In the genomic region with DNA sequence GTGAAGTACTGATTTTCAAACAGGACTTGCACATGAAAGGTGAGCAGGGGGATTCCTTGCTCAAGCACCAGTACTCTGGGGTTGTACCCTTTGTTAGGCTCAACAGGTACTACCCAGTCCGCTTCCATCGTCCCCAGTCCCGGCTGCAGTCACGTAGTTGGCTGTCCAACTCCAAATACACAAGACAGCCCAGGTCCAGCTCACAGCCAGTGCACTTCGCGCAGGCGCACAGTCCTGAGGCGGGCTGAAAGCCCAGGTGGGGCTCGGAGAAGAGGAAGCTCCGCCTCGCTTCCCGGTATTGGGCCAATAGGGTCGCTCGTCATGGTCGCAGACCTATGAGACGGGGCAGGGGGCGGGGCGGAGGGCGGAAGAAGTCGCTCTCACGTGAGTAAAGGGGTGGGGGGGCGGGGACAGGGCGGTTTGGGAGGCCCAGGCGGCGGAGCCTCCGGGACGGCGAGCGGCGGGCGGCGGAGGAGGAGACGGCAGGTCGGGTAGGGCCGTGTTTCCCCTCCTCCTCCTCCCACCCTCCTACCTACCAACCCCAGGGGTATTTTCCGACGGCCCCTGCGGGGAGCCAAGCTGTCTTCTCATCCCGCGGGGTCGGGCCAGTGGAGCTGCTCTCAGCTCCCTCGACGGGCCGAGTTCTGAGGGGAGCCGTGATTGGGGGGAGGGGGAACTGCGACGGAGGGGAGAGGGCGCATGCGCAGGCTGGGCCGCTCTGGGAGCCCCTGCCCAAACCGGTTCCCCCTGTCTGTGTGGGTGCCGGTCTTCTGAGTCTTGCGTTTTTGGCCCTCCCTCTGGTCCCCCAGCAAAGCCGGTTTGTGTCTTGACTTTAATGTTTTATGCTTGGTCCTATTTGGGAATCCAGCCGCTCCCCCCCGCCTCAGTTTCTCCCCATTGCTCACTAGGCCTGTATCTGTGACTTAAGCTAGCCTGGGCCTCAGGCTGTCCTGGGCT, we compare ENCODE assay signal across 9 cellular contexts. TPM values are rescaled to one million over a fixed set of nuclear protein-coding genes. Genes with fewer than 3 reads are reported as not detected.
DNase-seq lines count a peak whose midpoint lies in the region; ATAC-seq, FAIRE-seq and TF ChIP-seq lines count a peak whose summit lies in the region.
"Had no signal": no experiment of that assay in that cellular context is flagged by ENCODE, and none has a peak within 500 bp of the region (broad histone marks: within the 10 kb centered on the region; RNA-seq: fewer than 3 reads in every experiment).

Gene RABGAP1, plus strand, starts transcription at position 418 of the 957 bp plus-strand sequence. CDS start 16,040 bp downstream, outside the sequence.

- H3K9me3 ChIP-seq in kidney (ENCODE audit: control insufficient read depth in 1 of 2, low read length in 2 of 2): no peaks in the 10 kb centered on the region

- H3K4me3 ChIP-seq in AG10803 (ENCODE audit: low read length) (peak within 1 kb of the TSS; percentile 76), kidney (ENCODE audit: low read length in 2 of 2) (peak within 1 kb of the TSS; percentile 76 to 95)

- peaks cover 4 to 11% of the 10 kb centered on the region in 2 donors for H3K36me3 ChIP-seq in kidney (ENCODE audit: control insufficient read depth in 1 of 2, insufficient read depth in 2 of 2, low read length in 2 of 2)

- no peak for TF ChIP-seq CTCF in AG10803 (conservative IDR thresholded peaks at IDR 0.05; ENCODE audit: low read length)
- no peak for TF ChIP-seq CTCF in kidney (IDR thresholded peaks at IDR 0.05; ENCODE audit: borderline replicate concordance, extremely low read depth, insufficient read depth)

- peaks cover 5 to 14% of the 10 kb centered on the region in 2 donors for H3K4me1 ChIP-seq in kidney (ENCODE audit: control insufficient read depth in 1 of 2, insufficient read depth in 1 of 2, low read depth in 1 of 2, low read length in 2 of 2)

- DNase-seq in AG10803 (ENCODE audit: low read depth): peak; percentile 98
- peak; percentile 99 for DNase-seq in NCI-H460 (ENCODE audit: extremely low read depth, low read depth)
- DNase-seq in activated CD4-positive, alpha-beta T cell treated with anti-CD3 and anti-CD28 coated beads for 1 hour: peak; percentile 96
- DNase-seq in cerebellum (ENCODE audit: low spot score): peak; percentile 99
- DNase-seq in kidney: peak; percentile 100
- peak; percentile 100 for DNase-seq in stimulated activated CD4-positive, alpha-beta T cell treated with anti-CD3 and anti-CD28 coated beads, Interleukin-15, amount 100 ng/mL, for 24 hours

- peak within 1 kb of the TSS; percentile 59 to 84 for H3K9ac ChIP-seq in kidney (ENCODE audit: low read length in 2 of 2)

- ATAC-seq in GM19043 (IDR thresholded peaks at IDR 0.05; ENCODE audit: low read depth, unreplicated experiment): peak; percentile 98
- ATAC-seq in HG03378 (IDR thresholded peaks at IDR 0.05; ENCODE audit: unreplicated experiment): peak; percentile 93

- intact Hi-C loops in kidney (cut with DNase I): no loop called here

- FAIRE-seq in kidney (lab: Jason Lieb, UNC): no peak
- FAIRE-seq: TTC549 had no signal

- H3K27ac ChIP-seq in kidney (ENCODE audit: low read depth in 2 of 2, low read length in 2 of 2): peak within 1 kb of the TSS; percentile 81 to 94

RNA-seq across cellular contexts. Expression of gene RABGAP1, which starts in this region (rescaled TPM):
- 16.7 and 21.4 TPM in 2 replicates for total RNA-seq in NCI-H460 (2014; rRNA removed; shearing (Covaris generic))
- polyA plus RNA-seq in NCI-H460 (2014; cell fraction: nucleus; rRNA removed): 11.2 and 54.2 TPM in 2 replicates
- total RNA-seq in cerebellum: 94.6 TPM
- 61.1 TPM for total RNA-seq in kidney
- polyA plus RNA-seq in kidney (ENCODE audit: insufficient read depth, low read depth, low replicate concordance): 13.7 TPM

Comparison
In these comparisons a context has a peak if more than half of its experiments do, and no peak if none do; other contexts are left out.
1. Peak in every context shown above with its lines: DNase-seq, ATAC-seq, H3K4me3 ChIP-seq and H3K27ac ChIP-seq.